8 cellular contexts compared by ENCODE assay signal in genomic region chr3:70064194-70064787, GRCh38.
DNase-seq lines count a peak whose midpoint lies in the region; FAIRE-seq and TF ChIP-seq lines count a peak whose summit lies in the region.

No MANE protein-coding gene starts in this region.

- intact Hi-C loops in adrenal gland (cut with DNase I): loop anchor here in 1 of 2 donors (10.0 kb wide), 1 partner anchor 291 kb away; no protein-coding TSS in a partner anchor

- peaks cover 13% of the 10 kb centered on the region for H3K27me3 Mint-ChIP-seq in type B pancreatic cell

- peaks cover 21% of the 10 kb centered on the region for H3K4me1 Mint-ChIP-seq in type B pancreatic cell (ENCODE audit: unreplicated experiment)

- 26 to 35% (median 28%) methylated on average over 5 of the region's 5 CpGs for WGBS in adrenal gland, 4 donors

- no peaks in the 10 kb centered on the region for H3K4me1 ChIP-seq in adrenal gland (replicated peaks in 1 of 2)

- CTCF ChIA-PET in AG04449 (lab: Yijun Ruan, JAX): interaction anchor here (0.7 to 2.5 kb wide), 15 partner anchors 9 to 1620 kb away, joined by 3 to 13 read pairs (median 6); no protein-coding TSS in a partner anchor

- FAIRE-seq in islet of Langerhans (lab: Jason Lieb, UNC): peak; percentile 100

- no peak overlapping the region for H3K27ac ChIP-seq in adrenal gland

- POLR2A ChIA-PET in AG04449 (lab: Yijun Ruan, JAX): no interaction called here

- no peaks in the 10 kb centered on the region for H3K9me3 ChIP-seq in adrenal gland (replicated peaks in 1 of 3)

- H3K27me3 ChIP-seq in adrenal gland: no peaks in the 10 kb centered on the region

- H3K4me3 ChIP-seq in AG04449 (ENCODE audit: low read depth, low read length) (no peak overlapping the region), LNCaP clone FGC (ENCODE audit: low read depth, low read length) (no peak overlapping the region), adrenal gland (no peak overlapping the region)

- H3K9me3 Mint-ChIP-seq in type B pancreatic cell: no peaks in the 10 kb centered on the region

- no peaks in the 10 kb centered on the region for H3K36me3 Mint-ChIP-seq in type B pancreatic cell

- peak; percentile 57 for TF ChIP-seq CTCF in AG04449 (IDR thresholded peaks at IDR 0.05; ENCODE audit: insufficient read depth, low read length, missing control alignments)
- TF ChIP-seq CTCF in GM10266 (IDR thresholded peaks at IDR 0.05; ENCODE audit: control insufficient read depth, insufficient read depth, low read depth, missing control alignments): peak; percentile 60
- TF ChIP-seq CTCF in LNCaP clone FGC (IDR thresholded peaks at IDR 0.05; ENCODE audit: control insufficient read depth, extremely low read depth, insufficient read depth): peak; percentile 67
- TF ChIP-seq CTCF in adrenal gland (IDR thresholded peaks at IDR 0.05): peak; percentile 50 to 66 (median 56)
- TF ChIP-seq CTCF in type B pancreatic cell (conservative IDR thresholded peaks at IDR 0.05): peak; percentile 88

- H3K27ac Mint-ChIP-seq in type B pancreatic cell: no peak overlapping the region

- DNase-seq in AG04449 (ENCODE audit: low read depth, low spot score) (no peak), GM10266 (ENCODE audit: extremely low spot score) (peak; percentile 6), LNCaP clone FGC (ENCODE audit: low read depth) (no peak), adrenal gland (peak in 3 of 7 donors; percentile 12 to 25 (median 25)), type B pancreatic cell (ENCODE audit: extremely low spot score, unreplicated experiment) (no peak), DMS153 treated with DMSO at 0.1 percent for 48 hours (lab: John Stamatoyannopoulos, UW; ENCODE audit: unreplicated experiment) (no peak)
- DNase-seq in activated CD4-positive, alpha-beta T cell treated with anti-CD3 and anti-CD28 coated beads, Interleukin-2, amount 50 U/mL, for 4 hours: no peak

- no peak overlapping the region for H3K4me3 Mint-ChIP-seq in type B pancreatic cell

- TF ChIP-seq POLR2A in adrenal gland (IDR thresholded peaks at IDR 0.05): no peak

- H3K36me3 ChIP-seq in adrenal gland (replicated peaks in 1 of 2): no peaks in the 10 kb centered on the region
